In the genomic region with DNA sequence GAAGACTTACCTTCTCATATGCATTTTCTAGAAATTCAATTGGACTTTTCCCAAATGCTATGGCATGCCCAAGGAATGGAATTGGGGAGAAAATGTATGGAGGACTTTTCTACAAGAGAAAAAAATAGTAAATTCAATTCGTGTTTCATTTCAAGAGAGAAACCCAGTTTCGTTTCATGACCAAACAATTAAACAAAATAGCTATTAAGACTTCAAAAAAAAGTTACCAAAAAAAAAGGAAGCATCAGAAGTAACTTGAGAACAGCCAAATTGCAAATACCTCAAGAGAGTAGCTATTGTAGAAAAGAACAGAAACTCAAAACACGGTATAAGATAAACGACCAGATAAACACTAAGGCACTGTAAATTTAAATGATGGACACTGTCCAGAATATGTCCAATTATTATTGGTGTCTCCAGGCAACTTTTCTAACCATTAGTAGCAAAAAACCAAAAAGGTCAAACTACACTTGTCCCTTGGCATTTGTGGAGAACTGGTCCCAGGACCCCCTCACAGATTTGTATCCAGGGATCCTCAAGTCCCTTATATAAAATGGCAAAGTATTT, we compare ENCODE assay signal across 13 cellular contexts. TPM values are rescaled to one million over a fixed set of nuclear protein-coding genes. Genes with fewer than 3 reads are reported as not detected.
A peak's percentile ranks its signal among the peaks of the same experiment; 100 is the strongest.
DNase-seq lines count a peak whose midpoint lies in the region; ATAC-seq and TF ChIP-seq lines count a peak whose summit lies in the region.
"Had no signal": no experiment of that assay in that cellular context is flagged by ENCODE, and none has a peak within 500 bp of the region (broad histone marks: within the 10 kb centered on the region; RNA-seq: fewer than 3 reads in every experiment).

No MANE protein-coding gene starts in this region.

- WGBS in psoas muscle, 3 donors, result 58 to 70% (median 62%) methylated on average over 4 of the region's 4 CpGs

- no peak overlapping the region for H3K27ac ChIP-seq in RWPE2 (ENCODE audit: poor library complexity, severe bottlenecking)
- no peak overlapping the region for H3K27ac ChIP-seq in psoas muscle
- H3K27ac ChIP-seq: gastroesophageal sphincter had no signal

- H3K4me3 Mint-ChIP-seq in activated CD8-positive, alpha-beta T cell treated with anti-CD3 and anti-CD28 coated beads for 36 hours, result peak overlapping the region; percentile 21
- no peak overlapping the region for H3K4me3 Mint-ChIP-seq in activated CD8-positive, alpha-beta T cell treated with anti-CD3 and anti-CD28 coated beads, Interleukin-2, amount 10 ng/mL, durations not matched to agents 7 days and 5 days

- peak overlapping the region; percentile 80 for H3K4me2 ChIP-seq in skeletal muscle satellite cell (ENCODE audit: low read length)

- no peak overlapping the region for H3K9ac ChIP-seq in skeletal muscle satellite cell (ENCODE audit: low read depth, low read length)

- H3K27me3 ChIP-seq in RWPE2 (ENCODE audit: insufficient read depth, poor library complexity, severe bottlenecking) (no peaks in the 10 kb centered on the region), skeletal muscle satellite cell (ENCODE audit: control insufficient read depth, insufficient read depth, low read length) (no peaks in the 10 kb centered on the region), psoas muscle (ENCODE audit: insufficient read depth in 3 of 3, low read length in 2 of 3) (no peaks in the 10 kb centered on the region)
- H3K27me3 ChIP-seq: gastroesophageal sphincter had no signal

- peaks cover 37% of the 10 kb centered on the region for H3K36me3 Mint-ChIP-seq in activated CD8-positive, alpha-beta T cell treated with anti-CD3 and anti-CD28 coated beads for 36 hours (ENCODE audit: low read depth)
- peaks cover 28% of the 10 kb centered on the region for H3K36me3 Mint-ChIP-seq in activated CD8-positive, alpha-beta T cell treated with anti-CD3 and anti-CD28 coated beads, Interleukin-2, amount 10 ng/mL, durations not matched to agents 7 days and 5 days (ENCODE audit: low read depth)

- POLR2A ChIA-PET in activated CD8-positive, alpha-beta T cell treated with anti-CD3 and anti-CD28 coated beads for 36 hours (lab: Charles Lee), result no interaction called here
- POLR2A ChIA-PET in activated CD8-positive, alpha-beta T cell treated with anti-CD3 and anti-CD28 coated beads, Interleukin-2, amount 10 ng/mL, durations not matched to agents 7 days and 5 days (lab: Charles Lee), result interaction anchor here (1.0 kb wide), 1 partner anchor 114 kb away, joined by 4 read pairs; a partner anchor contains a TSS

- CTCF ChIA-PET in activated CD8-positive, alpha-beta T cell treated with anti-CD3 and anti-CD28 coated beads for 36 hours (lab: Charles Lee), result no interaction called here
- CTCF ChIA-PET in activated CD8-positive, alpha-beta T cell treated with anti-CD3 and anti-CD28 coated beads, Interleukin-2, amount 10 ng/mL, durations not matched to agents 7 days and 5 days (lab: Charles Lee), result interaction anchor here (1.0 to 2.2 kb wide), 4 partner anchors 10 to 301 kb away, joined by 3 to 6 read pairs (median 4); no protein-coding TSS in a partner anchor

- DNase-seq in activated CD8-positive, alpha-beta T cell treated with anti-CD3 and anti-CD28 coated beads for 36 hours, result no peak
- DNase-seq in activated CD8-positive, alpha-beta T cell treated with anti-CD3 and anti-CD28 coated beads, Interleukin-2, amount 10 ng/mL, durations not matched to agents 7 days and 5 days, result no peak
- DNase-seq in RWPE2 (ENCODE audit: low spot score) (no peak), fibroblast of mammary gland (ENCODE audit: low read depth) (no peak), mesenteric fat pad (ENCODE audit: low spot score) (no peak), psoas muscle (no peak), NCI-H2081 (lab: John Stamatoyannopoulos, UW) (no peak)
- DNase-seq: activated CD8-positive, alpha-beta memory T cell treated with anti-CD3 and anti-CD28 coated beads, Interleukin-2, amount 50 U/mL, for 4 hours; NCI-H510A had no signal

- H3K4me3 ChIP-seq in RWPE2 (ENCODE audit: severe bottlenecking), result peak overlapping the region; percentile 87
- H3K4me3 ChIP-seq in fibroblast of mammary gland (ENCODE audit: control insufficient read depth, low read depth, low read length), result peak overlapping the region; percentile 94
- peak overlapping the region; percentile 82 for H3K4me3 ChIP-seq in skeletal muscle satellite cell (ENCODE audit: low read length)
- H3K4me3 ChIP-seq in psoas muscle, result no peak overlapping the region
- H3K4me3 ChIP-seq: gastroesophageal sphincter, lung had no signal

- H3K27ac Mint-ChIP-seq in activated CD8-positive, alpha-beta T cell treated with anti-CD3 and anti-CD28 coated beads for 36 hours, result no peak overlapping the region
- H3K27ac Mint-ChIP-seq in activated CD8-positive, alpha-beta T cell treated with anti-CD3 and anti-CD28 coated beads, Interleukin-2, amount 10 ng/mL, durations not matched to agents 7 days and 5 days, result no peak overlapping the region

- intact Hi-C loops in activated CD8-positive, alpha-beta T cell treated with anti-CD3 and anti-CD28 coated beads for 36 hours (cut with micrococcal nuclease), result no loop called here
- intact Hi-C loops in psoas muscle (cut with DNase I), result no loop called here

- H3K9me3 ChIP-seq in RWPE2 (ENCODE audit: severe bottlenecking) (no peaks in the 10 kb centered on the region), skeletal muscle satellite cell (replicated peaks; ENCODE audit: low read length) (no peaks in the 10 kb centered on the region), psoas muscle (no peaks in the 10 kb centered on the region)
- H3K9me3 ChIP-seq: gastroesophageal sphincter had no signal

- no peaks in the 10 kb centered on the region for H3K9me3 Mint-ChIP-seq in activated CD8-positive, alpha-beta T cell treated with anti-CD3 and anti-CD28 coated beads for 36 hours
- no peaks in the 10 kb centered on the region for H3K9me3 Mint-ChIP-seq in activated CD8-positive, alpha-beta T cell treated with anti-CD3 and anti-CD28 coated beads, Interleukin-2, amount 10 ng/mL, durations not matched to agents 7 days and 5 days (ENCODE audit: insufficient read depth)

- H3K36me3 ChIP-seq in RWPE2 (ENCODE audit: low read depth), result peaks cover 67% of the 10 kb centered on the region
- peaks cover 42% of the 10 kb centered on the region for H3K36me3 ChIP-seq in skeletal muscle satellite cell (ENCODE audit: insufficient read depth, low read length)
- peaks cover 0 to 20% of the 10 kb centered on the region in 2 donors for H3K36me3 ChIP-seq in psoas muscle (ENCODE audit: insufficient read depth in 1 of 2, low read depth in 1 of 2)

- H3K4me1 Mint-ChIP-seq in activated CD8-positive, alpha-beta T cell treated with anti-CD3 and anti-CD28 coated beads for 36 hours (ENCODE audit: low read depth), result peaks cover 29% of the 10 kb centered on the region
- H3K4me1 Mint-ChIP-seq in activated CD8-positive, alpha-beta T cell treated with anti-CD3 and anti-CD28 coated beads, Interleukin-2, amount 10 ng/mL, durations not matched to agents 7 days and 5 days (ENCODE audit: low read depth), result peaks cover 28% of the 10 kb centered on the region

- no peak for ATAC-seq in activated CD8-positive, alpha-beta T cell treated with anti-CD3 and anti-CD28 coated beads for 36 hours
- no peak for ATAC-seq in activated CD8-positive, alpha-beta T cell treated with anti-CD3 and anti-CD28 coated beads, Interleukin-2, amount 10 ng/mL, durations not matched to agents 7 days and 5 days
- ATAC-seq in RWPE2 (ENCODE audit: low read depth) (no peak), psoas muscle (no peak)
- ATAC-seq: gastroesophageal sphincter had no signal

- H3K27me3 Mint-ChIP-seq in activated CD8-positive, alpha-beta T cell treated with anti-CD3 and anti-CD28 coated beads for 36 hours, result no peaks in the 10 kb centered on the region
- no peaks in the 10 kb centered on the region for H3K27me3 Mint-ChIP-seq in activated CD8-positive, alpha-beta T cell treated with anti-CD3 and anti-CD28 coated beads, Interleukin-2, amount 10 ng/mL, durations not matched to agents 7 days and 5 days (ENCODE audit: low read depth)

- H3K4me1 ChIP-seq in RWPE2 (ENCODE audit: insufficient read depth, poor library complexity, severe bottlenecking), result no peaks in the 10 kb centered on the region
- H3K4me1 ChIP-seq in skeletal muscle satellite cell (ENCODE audit: control insufficient read depth, insufficient read depth, low read length), result peaks cover 9% of the 10 kb centered on the region
- H3K4me1 ChIP-seq in psoas muscle, result no peaks in the 10 kb centered on the region

- TF ChIP-seq CTCF in activated CD8-positive, alpha-beta T cell treated with anti-CD3 and anti-CD28 coated beads for 36 hours (IDR thresholded peaks at IDR 0.05), result no peak
- TF ChIP-seq CTCF in RWPE2 (IDR thresholded peaks at IDR 0.05; ENCODE audit: poor library complexity, severe bottlenecking) (no peak), fibroblast of mammary gland (conservative IDR thresholded peaks at IDR 0.05; ENCODE audit: control insufficient read depth, insufficient read depth, low read depth, low read length) (no peak), psoas muscle (IDR thresholded peaks at IDR 0.05) (no peak)

RNA-seq across cellular contexts. Expression of a gene that starts 2.4 kb away (rescaled TPM):
- 10 to 100 TPM; 54.8 to 57.2 TPM for total RNA-seq in activated CD8-positive, alpha-beta T cell treated with anti-CD3 and anti-CD28 coated beads for 36 hours
- 10 to 100 TPM; 36.2 to 36.4 TPM for total RNA-seq in activated CD8-positive, alpha-beta T cell treated with anti-CD3 and anti-CD28 coated beads, Interleukin-2, amount 10 ng/mL, durations not matched to agents 7 days and 5 days
- 84.7 and 171 TPM in 2 replicates for total RNA-seq in skeletal muscle satellite cell (2012; rRNA removed)
- total RNA-seq in mesenteric fat pad (36.6 TPM), psoas muscle (10 to 100 TPM in 2 of 4 donors, 1 to 10 TPM in 2; 7.9 to 23.9 (median 12.7) TPM)
- polyA plus RNA-seq in psoas muscle, result 1 to 10 TPM; 4.2 to 4.9 (median 4.4) TPM

RNA-seq across cellular contexts. Expression of a gene that starts 47.1 kb away (rescaled TPM):
- not detected for total RNA-seq in activated CD8-positive, alpha-beta T cell treated with anti-CD3 and anti-CD28 coated beads for 36 hours
- under 1 TPM in 1 of 2 experiments, not detected in 1; 0.13 TPM for total RNA-seq in activated CD8-positive, alpha-beta T cell treated with anti-CD3 and anti-CD28 coated beads, Interleukin-2, amount 10 ng/mL, durations not matched to agents 7 days and 5 days
- total RNA-seq in skeletal muscle satellite cell (2012; rRNA removed), result 0.51 TPM in 1 of 2 replicates, not detected in the other
- total RNA-seq in mesenteric fat pad, result not detected
- total RNA-seq in psoas muscle, result not detected
- under 1 TPM in 1 of 3 donors, not detected in 2; 0.08 TPM for polyA plus RNA-seq in psoas muscle
- polyA plus RNA-seq: AG04450 had no signal
